In genomic region chr1:111556318-111557037, GRCh38 we compare ENCODE assay signal across 20 cellular contexts. TPM values are rescaled to one million over a fixed set of nuclear protein-coding genes. Genes with fewer than 3 reads are reported as not detected.
DNase-seq lines count a peak whose midpoint lies in the region; ATAC-seq, FAIRE-seq and TF ChIP-seq lines count a peak whose summit lies in the region.
"Had no signal": no experiment of that assay in that cellular context is flagged by ENCODE, and none has a peak within 500 bp of the region (broad histone marks: within the 10 kb centered on the region; RNA-seq: fewer than 3 reads in every experiment).

No MANE protein-coding gene starts in this region.

- no peaks in the 10 kb centered on the region for H3K4me1 Mint-ChIP-seq in natural killer cell
- H3K4me1 Mint-ChIP-seq in natural killer cell treated with Interleukin-12 subunit alpha and Interleukin-12 subunit beta and Interleukin-15 and Interleukin-18, amount 100 ng/mL, for 72 hours (ENCODE audit: low read depth in 2 of 2), result no peaks in the 10 kb centered on the region
- no peaks in the 10 kb centered on the region for H3K4me1 Mint-ChIP-seq in stimulated activated memory B cell treated with anti-CD40 and anti-IgM and Interleukin-4, amounts not matched to agents 10 μg/mL and 1 μg/mL and 100 μg/mL, for 72 hours
- H3K4me1 Mint-ChIP-seq: CD14-positive monocyte had no signal

- H3K27me3 Mint-ChIP-seq in natural killer cell (ENCODE audit: low read depth in 2 of 2), result peaks cover 0 to 3% of the 10 kb centered on the region in 2 donors
- H3K27me3 Mint-ChIP-seq in natural killer cell treated with Interleukin-12 subunit alpha and Interleukin-12 subunit beta and Interleukin-15 and Interleukin-18, amount 100 ng/mL, for 72 hours, result peaks cover 0 to 2% of the 10 kb centered on the region in 2 donors
- H3K27me3 Mint-ChIP-seq in stimulated activated memory B cell treated with anti-CD40 and anti-IgM and Interleukin-4, amounts not matched to agents 10 μg/mL and 1 μg/mL and 100 μg/mL, for 72 hours, result no peaks in the 10 kb centered on the region

- no peak for FAIRE-seq in K562 (lab: Jason Lieb, UNC)
- FAIRE-seq: A549, RCC 7860 had no signal

- BruUV-seq in K562 (replicated peaks; lab: Mats Ljungman, UMichigan), result no TSS peak

- H3K4me2 ChIP-seq in Loucy (ENCODE audit: low read depth, low read length, poor library complexity, severe bottlenecking) (no peak overlapping the region), K562 (ENCODE audit: insufficient read depth, low read length) (no peak overlapping the region)
- H3K4me2 ChIP-seq: A549, SK-N-SH had no signal

- no peaks in the 10 kb centered on the region for H3K36me3 Mint-ChIP-seq in natural killer cell
- no peaks in the 10 kb centered on the region for H3K36me3 Mint-ChIP-seq in natural killer cell treated with Interleukin-12 subunit alpha and Interleukin-12 subunit beta and Interleukin-15 and Interleukin-18, amount 100 ng/mL, for 72 hours
- H3K36me3 Mint-ChIP-seq in stimulated activated memory B cell treated with anti-CD40 and anti-IgM and Interleukin-4, amounts not matched to agents 10 μg/mL and 1 μg/mL and 100 μg/mL, for 72 hours, result no peaks in the 10 kb centered on the region
- H3K36me3 Mint-ChIP-seq: CD14-positive monocyte had no signal

- CTCF ChIA-PET in K562 (lab: Yijun Ruan, JAX; ENCODE audit: low intra/inter-chr PET ratio), result no interaction called here

- H3K4me3 ChIP-seq in Loucy (ENCODE audit: low read length, poor library complexity, severe bottlenecking) (no peak overlapping the region), K562 (no peak overlapping the region)
- H3K4me3 ChIP-seq: A549, MG63 had no signal

- H3K36me3 ChIP-seq in Loucy (ENCODE audit: insufficient read depth, low read length), result no peaks in the 10 kb centered on the region
- H3K36me3 ChIP-seq in K562 (ENCODE audit: control insufficient read depth, insufficient read depth, low read length), result no peaks in the 10 kb centered on the region
- H3K36me3 ChIP-seq: MG63 had no signal

- H3K9ac ChIP-seq in Loucy (ENCODE audit: low read depth, low read length, poor library complexity, severe bottlenecking) (no peak overlapping the region), K562 (ENCODE audit: insufficient read depth in 1 of 2, low read depth in 2 of 2, low read length in 2 of 2) (no peak overlapping the region)
- H3K9ac ChIP-seq: SK-N-SH had no signal

- no peaks in the 10 kb centered on the region for H3F3A ChIP-seq in Loucy (ENCODE audit: low read depth)

- DNase-seq in natural killer cell (no peak), K562 (ENCODE audit: extremely low read depth in 1 of 4, low spot score in 3 of 4) (no peak), hippocampal formation (lab: John Stamatoyannopoulos, UW) (no peak), NOMO-1 (lab: John Stamatoyannopoulos, UW; ENCODE audit: unreplicated experiment in 2 of 2) (no peak)
- no peak for DNase-seq in natural killer cell treated with Interleukin-12 subunit alpha and Interleukin-12 subunit beta and Interleukin-15 and Interleukin-18, amount 100 ng/mL, for 72 hours (ENCODE audit: low spot score)
- DNase-seq: DMS53, GOT3, MG63, NCI-H1092 treated with DMSO at 0.1 percent for 48 hours, NCI-H2081 treated with DMSO at 0.1 percent for 48 hours, NCI-H510A treated with DMSO at 0.1 percent for 48 hours, NCI-H82, SHP77, SK-N-SH had no signal

- no peak for TF ChIP-seq CTCF in natural killer cell (IDR thresholded peaks at IDR 0.05)
- TF ChIP-seq CTCF in Loucy (conservative IDR thresholded peaks at IDR 0.05; ENCODE audit: low read length), result peak; percentile 52
- TF ChIP-seq CTCF in K562 (IDR thresholded peaks at IDR 0.05 in 2 of 3, conservative IDR thresholded peaks at IDR 0.05 in 1 of 3; ENCODE audit: insufficient read depth in 2 of 3, low read depth in 1 of 3, low read length in 3 of 3), result 0 out of 6 replicates have a peak, but pooled peaks of 1 of the 3 experiments have one; percentile 16

- H3K9me3 ChIP-seq in Loucy (ENCODE audit: insufficient read depth, low read depth, low read length) (no peaks in the 10 kb centered on the region), K562 (replicated peaks; ENCODE audit: control insufficient read depth, insufficient read depth, low read depth, low read length) (no peaks in the 10 kb centered on the region)
- H3K9me3 ChIP-seq: A549, MG63, SK-N-SH had no signal

- H3K79me2 ChIP-seq in Loucy (ENCODE audit: insufficient read depth, low read length), result no peaks in the 10 kb centered on the region
- no peaks in the 10 kb centered on the region for H3K79me2 ChIP-seq in K562 (ENCODE audit: control insufficient read depth, insufficient read depth, low read length)

- no peak; a peak in 1 of 4 replicates for TF ChIP-seq RAD21 in K562 (CRISPR knock-in tag; conservative IDR thresholded peaks at IDR 0.05 in 1 of 2, IDR thresholded peaks at IDR 0.05 in 1 of 2)

- no peak overlapping the region for H3K27ac ChIP-seq in K562 (ENCODE audit: extremely low read depth, low read depth, low read length)
- H3K27ac ChIP-seq: A549 had no signal

- H3K4me1 ChIP-seq in Loucy (ENCODE audit: insufficient read depth, low read length, poor library complexity, severe bottlenecking), result no peaks in the 10 kb centered on the region
- H3K4me1 ChIP-seq in K562 (replicated peaks in 1 of 2; ENCODE audit: control insufficient read depth in 2 of 2, insufficient read depth in 2 of 2, low read length in 2 of 2), result peaks cover 0 to 5% of the 10 kb centered on the region in 2 experiments; a peak in 1 of 5 replicates

- H4K20me1 ChIP-seq in Loucy (ENCODE audit: insufficient read depth, low read length, poor library complexity, severe bottlenecking), result no peaks in the 10 kb centered on the region
- H4K20me1 ChIP-seq in K562 (replicated peaks; ENCODE audit: control insufficient read depth, insufficient read depth, low read length), result no peaks in the 10 kb centered on the region

- H3K4me3 Mint-ChIP-seq in natural killer cell, result no peak overlapping the region
- no peak overlapping the region for H3K4me3 Mint-ChIP-seq in natural killer cell treated with Interleukin-12 subunit alpha and Interleukin-12 subunit beta and Interleukin-15 and Interleukin-18, amount 100 ng/mL, for 72 hours
- no peak overlapping the region for H3K4me3 Mint-ChIP-seq in stimulated activated memory B cell treated with anti-CD40 and anti-IgM and Interleukin-4, amounts not matched to agents 10 μg/mL and 1 μg/mL and 100 μg/mL, for 72 hours
- H3K4me3 Mint-ChIP-seq: CD14-positive monocyte had no signal

- intact Hi-C loops in natural killer cell (cut with micrococcal nuclease) (no loop called here), K562 (cut with micrococcal nuclease) (no loop called here)

- no peak for TF ChIP-seq EP300 in K562 (IDR thresholded peaks at IDR 0.05; ENCODE audit: low read length)

- POLR2A ChIA-PET in K562 (lab: Yijun Ruan, JAX), result interaction anchor here (0.6 kb wide), 1 partner anchor 54 kb away, joined by 4 read pairs; no protein-coding TSS in a partner anchor

- TF ChIP-seq POLR2A in K562 (conservative IDR thresholded peaks at IDR 0.05), result no peak

- H3K27ac Mint-ChIP-seq in natural killer cell, result no peak overlapping the region
- no peak overlapping the region for H3K27ac Mint-ChIP-seq in natural killer cell treated with Interleukin-12 subunit alpha and Interleukin-12 subunit beta and Interleukin-15 and Interleukin-18, amount 100 ng/mL, for 72 hours
- peak overlapping the region; percentile 31 for H3K27ac Mint-ChIP-seq in stimulated activated memory B cell treated with anti-CD40 and anti-IgM and Interleukin-4, amounts not matched to agents 10 μg/mL and 1 μg/mL and 100 μg/mL, for 72 hours

- 0% methylated on average over 1 of the region's 1 CpG for WGBS in K562 (ENCODE audit: insufficient coverage, low coverage, missing lambda C conversion rate)

- no peaks in the 10 kb centered on the region for H3K9me2 ChIP-seq in Loucy (replicated peaks; ENCODE audit: low read depth, low read length)
- H3K9me2 ChIP-seq: SK-N-SH had no signal

- H2AFZ ChIP-seq in Loucy (ENCODE audit: low read length) (no peak overlapping the region), K562 (ENCODE audit: low read depth, low read length) (no peak overlapping the region)

- no peaks in the 10 kb centered on the region for H3K9me3 Mint-ChIP-seq in natural killer cell
- no peaks in the 10 kb centered on the region for H3K9me3 Mint-ChIP-seq in natural killer cell treated with Interleukin-12 subunit alpha and Interleukin-12 subunit beta and Interleukin-15 and Interleukin-18, amount 100 ng/mL, for 72 hours
- H3K9me3 Mint-ChIP-seq in stimulated activated memory B cell treated with anti-CD40 and anti-IgM and Interleukin-4, amounts not matched to agents 10 μg/mL and 1 μg/mL and 100 μg/mL, for 72 hours, result no peaks in the 10 kb centered on the region
- H3K9me3 Mint-ChIP-seq: CD14-positive monocyte had no signal

- H3K9me1 ChIP-seq in K562 (ENCODE audit: control insufficient read depth, insufficient read depth, low read length), result no peaks in the 10 kb centered on the region

- H3K27me3 ChIP-seq in Loucy (ENCODE audit: insufficient read depth, low read length, poor library complexity, severe bottlenecking), result no peaks in the 10 kb centered on the region
- H3K27me3 ChIP-seq in K562 (ENCODE audit: control insufficient read depth in 2 of 2, insufficient read depth in 2 of 2, low read length in 2 of 2), result peaks cover 0 to 5% of the 10 kb centered on the region in 2 experiments; a peak in 1 of 5 replicates
- H3K27me3 ChIP-seq: MG63 had no signal

- in situ Hi-C loops in K562 (cut with MboI), result no loop called here

- peak; percentile 32 to 54 (median 42) for ATAC-seq in natural killer cell
- no peak for ATAC-seq in natural killer cell treated with Interleukin-12 subunit alpha and Interleukin-12 subunit beta and Interleukin-15 and Interleukin-18, amount 100 ng/mL, for 72 hours
- peak; percentile 60; the same call in 1 of the 3 replicates for ATAC-seq in K562
- ATAC-seq in stimulated activated memory B cell treated with anti-CD40 and anti-IgM and Interleukin-4, amounts not matched to agents 10 μg/mL and 1 μg/mL and 100 μg/mL, for 72 hours, result no peak
- ATAC-seq in GM18909 (IDR thresholded peaks at IDR 0.05; ENCODE audit: poor library complexity, unreplicated experiment), result no peak
- ATAC-seq: A549 had no signal

RNA-seq across cellular contexts. Expression of gene ADORA3, which starts 53.0 kb away (rescaled TPM):
- under 1 TPM in 1 of 3 donors, not detected in 2; 0.40 TPM for total RNA-seq in natural killer cell
- total RNA-seq in natural killer cell treated with Interleukin-12 subunit alpha and Interleukin-12 subunit beta and Interleukin-15 and Interleukin-18, amount 100 ng/mL, for 72 hours, result not detected
- total RNA-seq in K562 (2011; cell fraction: chromatin; rRNA removed; ENCODE audit: low replicate concordance), result not detected in 2 replicates
- not detected in 2 replicates for total RNA-seq in K562 (2011; cell fraction: nucleolus; rRNA removed)
- not detected in 2 replicates for total RNA-seq in K562 (2011; cell fraction: nucleoplasm; rRNA removed)
- 0.08 TPM in 1 of 2 replicates, not detected in the other for total RNA-seq in K562 (2014; rRNA removed)
- total RNA-seq in K562 (2014; rRNA removed; fragmentation: Illumina TruSeq; extraction: Trizol), result 0.26 TPM in 1 of 2 replicates, not detected in the other
- total RNA-seq in K562 (2015; rRNA removed; fragmentation: Illumina TruSeq; extraction: Trizol), result 0.19 and 0.33 TPM in 2 replicates
- not detected in 2 replicates for total RNA-seq in K562 (2021)
- 0.13 and 0.19 TPM in 2 replicates for polyA plus RNA-seq in K562 (2011; rRNA removed)
- polyA plus RNA-seq in K562 (2011; cell fraction: cytosol; rRNA removed), result 0.04 and 0.09 TPM in 2 replicates
- polyA plus RNA-seq in K562 (2011; cell fraction: nucleus; rRNA removed), result 0.18 TPM in 1 of 2 replicates, not detected in the other
- 0.43 and 0.48 TPM in 2 replicates for polyA plus RNA-seq in K562 (2012)
- 0.12 TPM in 2 replicates for polyA plus RNA-seq in K562 (2014; fragmentation: Illumina TruSeq; extraction: Trizol)
- polyA plus RNA-seq in K562 (2014; fragmentation: Nextera tagmentation; extraction: Ambion mirVana), result under 1 TPM; 0.20 to 0.35 TPM
- polyA plus RNA-seq in K562 (2014; rRNA removed), result 0.09 TPM in 1 of 2 replicates, not detected in the other
- 0.35 TPM in 1 of 2 replicates, not detected in the other for polyA minus RNA-seq in K562 (2011; rRNA and poly(A)+ RNA removed)
- polyA minus RNA-seq in K562 (2011; cell fraction: cytosol; rRNA and poly(A)+ RNA removed), result not detected in 2 replicates
- polyA minus RNA-seq in K562 (2011; cell fraction: nucleus; rRNA and poly(A)+ RNA removed), result not detected in 2 replicates
- polyA plus RNA-seq: A549, SK-N-SH had no signal

RNA-seq across cellular contexts. Expression of gene TMIGD3, which starts 53.0 kb away (rescaled TPM):
- total RNA-seq in natural killer cell (1 to 10 TPM in 1 of 3 donors, not detected in 2; 1.0 TPM), K562 (2014; rRNA removed) (not detected in 2 replicates), K562 (2014; rRNA removed; fragmentation: Illumina TruSeq; extraction: Trizol) (not detected in 2 replicates), K562 (2015; rRNA removed; fragmentation: Illumina TruSeq; extraction: Trizol) (0.11 TPM in 1 of 2 replicates, not detected in the other), K562 (2021) (0.13 TPM in 1 of 2 replicates, not detected in the other)
- total RNA-seq in natural killer cell treated with Interleukin-12 subunit alpha and Interleukin-12 subunit beta and Interleukin-15 and Interleukin-18, amount 100 ng/mL, for 72 hours, result not detected
- total RNA-seq in K562 (2011; cell fraction: chromatin; rRNA removed; ENCODE audit: low replicate concordance), result not detected in 2 replicates
- not detected in 2 replicates for total RNA-seq in K562 (2011; cell fraction: nucleolus; rRNA removed)
- not detected in 2 replicates for total RNA-seq in K562 (2011; cell fraction: nucleoplasm; rRNA removed)
- polyA plus RNA-seq in K562 (2011; rRNA removed) (not detected in 2 replicates), K562 (2014; fragmentation: Illumina TruSeq; extraction: Trizol) (not detected in 2 replicates), K562 (2014; fragmentation: Nextera tagmentation; extraction: Ambion mirVana) (under 1 TPM in 1 of 2 experiments, not detected in 1; 0.11 TPM), K562 (2014; rRNA removed) (not detected in 2 replicates)
- not detected in 2 replicates for polyA plus RNA-seq in K562 (2011; cell fraction: cytosol; rRNA removed)
- polyA plus RNA-seq in K562 (2011; cell fraction: nucleus; rRNA removed), result not detected in 2 replicates
- not detected in 2 replicates for polyA plus RNA-seq in K562 (2012)
- not detected in 2 replicates for polyA minus RNA-seq in K562 (2011; rRNA and poly(A)+ RNA removed)
- polyA minus RNA-seq in K562 (2011; cell fraction: cytosol; rRNA and poly(A)+ RNA removed), result not detected in 2 replicates
- polyA minus RNA-seq in K562 (2011; cell fraction: nucleus; rRNA and poly(A)+ RNA removed), result not detected in 2 replicates
- polyA plus RNA-seq: A549, SK-N-SH had no signal

Comparison
In these comparisons a context has a peak if more than half of its experiments do, and no peak if none do; other contexts are left out.
1. ATAC-seq: peak in natural killer cell (3 of 3) and K562 (single experiment); none in natural killer cell treated with Interleukin-12 subunit alpha and Interleukin-12 subunit beta and Interleukin-15 and Interleukin-18, amount 100 ng/mL, for 72 hours (0 of 2), stimulated activated memory B cell treated with anti-CD40 and anti-IgM and Interleukin-4, amounts not matched to agents 10 μg/mL and 1 μg/mL and 100 μg/mL, for 72 hours (single experiment) and GM18909 (single experiment).